ENCODE assay signal across 10 cellular contexts in genomic region chr1:231931146-231931545, GRCh38.
"Had no signal": no experiment of that assay in that cellular context is flagged by ENCODE, and none has a peak within 500 bp of the region (broad histone marks: within the 10 kb centered on the region; RNA-seq: fewer than 3 reads in every experiment).

No MANE protein-coding gene starts in this region.

- H3K27me3 ChIP-seq: adrenal gland, colonic mucosa had no signal

- ATAC-seq: activated CD8-positive, alpha-beta memory T cell treated with anti-CD3 and anti-CD28 coated beads, Interleukin-2, amount 10 ng/mL, durations not matched to agents 7 days and 5 days; left ventricle myocardium superior had no signal

- H3K36me3 ChIP-seq: adrenal gland, colonic mucosa had no signal

- H3K9me3 ChIP-seq: adrenal gland, colonic mucosa had no signal

- H3K27ac ChIP-seq: adrenal gland, colonic mucosa, VCaP had no signal

- H3K4me3 ChIP-seq: adrenal gland, colonic mucosa had no signal

- DNase-seq: activated CD4-positive, alpha-beta T cell treated with anti-CD3 and anti-CD28 coated beads for 1 hour; activated CD8-positive, alpha-beta memory T cell treated with anti-CD3 and anti-CD28 coated beads, Interleukin-2, amount 10 ng/mL, durations not matched to agents 7 days and 5 days; adrenal gland; hippocampal formation; kidney; left ventricle myocardium superior; mesenchymal stem cell; posterior cingulate gyrus had no signal

- H3K4me1 ChIP-seq: colonic mucosa had no signal
